ENCODE assay signal across 13 cellular contexts in the genomic region with DNA sequence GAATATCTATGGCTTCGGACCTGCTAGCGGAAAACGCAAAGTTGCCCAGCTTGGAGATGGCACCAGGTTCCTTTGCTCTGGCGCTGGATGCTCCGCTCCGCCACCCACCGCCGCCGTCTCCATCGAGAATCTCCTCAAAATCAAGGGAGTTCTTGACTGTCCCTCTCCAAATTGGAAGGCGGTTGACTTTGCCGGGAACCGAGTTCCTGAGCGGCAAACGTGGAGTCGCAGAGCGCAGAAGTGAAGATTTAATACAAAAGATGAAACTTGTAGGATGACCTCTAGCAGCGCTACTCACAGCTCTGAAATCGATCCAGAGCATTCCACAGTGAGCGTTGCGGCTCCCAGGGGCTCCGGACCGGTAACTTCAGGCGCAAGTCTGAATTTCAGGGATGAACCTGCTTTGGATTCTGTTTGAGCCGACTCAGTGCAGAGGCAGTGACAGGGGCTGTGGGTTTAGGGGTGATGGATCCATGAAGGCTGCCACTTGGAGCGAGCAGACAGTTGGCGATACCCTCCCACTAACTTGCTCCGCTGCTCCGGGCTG. TPM values are rescaled to one million over a fixed set of nuclear protein-coding genes. Genes with fewer than 3 reads are reported as not detected.
DNase-seq lines count a peak whose midpoint lies in the region; ATAC-seq and TF ChIP-seq lines count a peak whose summit lies in the region.
"Had no signal": no experiment of that assay in that cellular context is flagged by ENCODE, and none has a peak within 500 bp of the region (broad histone marks: within the 10 kb centered on the region; RNA-seq: fewer than 3 reads in every experiment).

No MANE protein-coding gene starts in this region.

- H3K4me3 Mint-ChIP-seq in endothelial cell (ENCODE audit: unreplicated experiment) (peak overlapping the region; percentile 94), nephron progenitor cell (peak overlapping the region; percentile 93)
- no peak overlapping the region for H3K4me3 Mint-ChIP-seq in stimulated activated effector memory CD8-positive, alpha-beta T cell treated with anti-CD3 and anti-CD28 coated beads, Interleukin-12 subunit alpha, Interleukin-12 subunit beta, amount 100 ng/mL, for 72 hours
- H3K4me3 Mint-ChIP-seq: activated B cell treated with CpG ODN at 0.5 μM for 24 hours, memory B cell had no signal

- no peaks in the 10 kb centered on the region for H3K36me3 Mint-ChIP-seq in endothelial cell (ENCODE audit: low read depth, unreplicated experiment)
- H3K36me3 Mint-ChIP-seq in nephron progenitor cell (ENCODE audit: low read depth), result no peaks in the 10 kb centered on the region
- H3K36me3 Mint-ChIP-seq in stimulated activated effector memory CD8-positive, alpha-beta T cell treated with anti-CD3 and anti-CD28 coated beads, Interleukin-12 subunit alpha, Interleukin-12 subunit beta, amount 100 ng/mL, for 72 hours, result no peaks in the 10 kb centered on the region
- H3K36me3 Mint-ChIP-seq: memory B cell had no signal

- TF ChIP-seq CTCF in endothelial cell (IDR thresholded peaks at IDR 0.05; ENCODE audit: unreplicated experiment), result no peak
- no peak for TF ChIP-seq CTCF in nephron progenitor cell (IDR thresholded peaks at IDR 0.05)

- DNase-seq in D341Med (ENCODE audit: low spot score) (peak; percentile 38), NCI-H748 (lab: John Stamatoyannopoulos, UW; ENCODE audit: unreplicated experiment) (peak; percentile 71), endothelial cell (ENCODE audit: low spot score) (peak; percentile 12), nephron progenitor cell (peak; percentile 49), SW480 (ENCODE audit: low spot score) (no peak), LoVo (ENCODE audit: low spot score) (no peak)
- DNase-seq in stimulated activated effector memory CD8-positive, alpha-beta T cell treated with anti-CD3 and anti-CD28 coated beads, Interleukin-12 subunit alpha, Interleukin-12 subunit beta, amount 100 ng/mL, for 72 hours (ENCODE audit: low spot score in 2 of 2), result no peak
- DNase-seq: activated B cell treated with CpG ODN at 0.5 μM for 24 hours; activated naive CD4-positive, alpha-beta T cell treated with Interleukin-2 at 50 U/mL for 16 hours; DMS153; NK-92 treated with Interleukin-12 subunit alpha and Interleukin-12 subunit beta, amount 100 ng/mL, for 24 hours had no signal

- peaks cover 23% of the 10 kb centered on the region for H3K27me3 Mint-ChIP-seq in endothelial cell (ENCODE audit: unreplicated experiment)
- H3K27me3 Mint-ChIP-seq in nephron progenitor cell (ENCODE audit: low read depth, poor library complexity), result peaks cover 78% of the 10 kb centered on the region

- no peak overlapping the region for H3K27ac Mint-ChIP-seq in endothelial cell (ENCODE audit: unreplicated experiment)
- no peak overlapping the region for H3K27ac Mint-ChIP-seq in nephron progenitor cell
- H3K27ac Mint-ChIP-seq in stimulated activated effector memory CD8-positive, alpha-beta T cell treated with anti-CD3 and anti-CD28 coated beads, Interleukin-12 subunit alpha, Interleukin-12 subunit beta, amount 100 ng/mL, for 72 hours, result no peak overlapping the region
- H3K27ac Mint-ChIP-seq: activated B cell treated with CpG ODN at 0.5 μM for 24 hours, memory B cell had no signal

- ATAC-seq in GM18907 (IDR thresholded peaks at IDR 0.05; ENCODE audit: unreplicated experiment), result no peak
- no peak for ATAC-seq in stimulated activated effector memory CD8-positive, alpha-beta T cell treated with anti-CD3 and anti-CD28 coated beads, Interleukin-12 subunit alpha, Interleukin-12 subunit beta, amount 100 ng/mL, for 72 hours

- H3K9me3 Mint-ChIP-seq in endothelial cell (ENCODE audit: unreplicated experiment), result no peaks in the 10 kb centered on the region
- peaks cover 4% of the 10 kb centered on the region for H3K9me3 Mint-ChIP-seq in nephron progenitor cell
- H3K9me3 Mint-ChIP-seq in stimulated activated effector memory CD8-positive, alpha-beta T cell treated with anti-CD3 and anti-CD28 coated beads, Interleukin-12 subunit alpha, Interleukin-12 subunit beta, amount 100 ng/mL, for 72 hours, result no peaks in the 10 kb centered on the region
- H3K9me3 Mint-ChIP-seq: activated B cell treated with CpG ODN at 0.5 μM for 24 hours had no signal

- H3K4me1 Mint-ChIP-seq in endothelial cell (ENCODE audit: unreplicated experiment) (peaks cover 14% of the 10 kb centered on the region), nephron progenitor cell (peaks cover 25% of the 10 kb centered on the region)
- H3K4me1 Mint-ChIP-seq in stimulated activated effector memory CD8-positive, alpha-beta T cell treated with anti-CD3 and anti-CD28 coated beads, Interleukin-12 subunit alpha, Interleukin-12 subunit beta, amount 100 ng/mL, for 72 hours, result no peaks in the 10 kb centered on the region

RNA-seq across cellular contexts. Expression of a gene that starts 1.4 kb away (rescaled TPM):
- 3.1 TPM for total RNA-seq in endothelial cell (ENCODE audit: unreplicated experiment)
- total RNA-seq: activated B cell treated with CpG ODN at 0.5 μM for 24 hours had no signal

Comparison
In these comparisons a context has a peak if more than half of its experiments do, and no peak if none do; other contexts are left out.
1. DNase-seq: peak in D341Med (single experiment), NCI-H748 (single experiment), endothelial cell (single experiment) and nephron progenitor cell (single experiment); none in SW480 (single experiment), LoVo (single experiment) and stimulated activated effector memory CD8-positive, alpha-beta T cell treated with anti-CD3 and anti-CD28 coated beads, Interleukin-12 subunit alpha, Interleukin-12 subunit beta, amount 100 ng/mL, for 72 hours (0 of 2).